ENCODE assay signal across 20 cellular contexts in genomic region chr2:115214050-115214449, GRCh38.
"Had no signal": no experiment of that assay in that cellular context is flagged by ENCODE, and none has a peak within 500 bp of the region (broad histone marks: within the 10 kb centered on the region; RNA-seq: fewer than 3 reads in every experiment).

No MANE protein-coding gene starts in this region.

- H3K4me3 ChIP-seq: heart left ventricle, spleen, tibial artery, upper lobe of left lung, uterus had no signal

- H3K4me1 ChIP-seq: foreskin keratinocyte, heart left ventricle, spleen, tibial artery, upper lobe of left lung, uterus had no signal

- H3K27ac ChIP-seq: foreskin keratinocyte, heart left ventricle, spleen, tibial artery, upper lobe of left lung, uterus had no signal

- H3K9me3 ChIP-seq: tibial artery, upper lobe of left lung, uterus had no signal

- H3K4me3 Mint-ChIP-seq: dendritic cell treated with granulocyte-macrophage colony-stimulating factor and Interleukin-4, amounts not matched to agents 40 ng/mL and 50 ng/mL, for 4 days; mesothelial cell of epicardium; natural killer cell; neural crest cell; stimulated activated memory B cell treated with anti-CD40 and anti-IgM and Interleukin-4, amounts not matched to agents 10 μg/mL and 1 μg/mL and 100 μg/mL, for 72 hours; stimulated activated naive CD8-positive, alpha-beta T cell treated with anti-CD3 and anti-CD28 coated beads, Interleukin-15, Interleukin-2, amounts not matched to agents 100 ng/mL and 50 ng/mL, for 24 hours had no signal

- H3K36me3 ChIP-seq: heart left ventricle, spleen, tibial artery, upper lobe of left lung, uterus had no signal

- DNase-seq: erythroblast; foreskin keratinocyte; heart left ventricle; hippocampal formation; kidney glomerular epithelial cell; natural killer cell; posterior cingulate gyrus; spleen; stimulated activated CD4-positive, alpha-beta T cell treated with anti-CD3 and anti-CD28 coated beads, Interleukin-15, amount 100 ng/mL, for 24 hours; stimulated activated CD4-positive, alpha-beta T cell treated with anti-CD3 and anti-CD28 coated beads, Interleukin-1b, Interleukin-23, amount 100 ng/mL, for 48 hours; stimulated activated CD4-positive, alpha-beta T cell treated with anti-CD3 and anti-CD28 coated beads, Interleukin-4, amount 100 ng/mL, for 24 hours; tibial artery; upper lobe of left lung; uterus had no signal

- H3K27me3 ChIP-seq: foreskin keratinocyte, heart left ventricle, spleen, tibial artery, upper lobe of left lung, uterus had no signal

- ATAC-seq: foreskin keratinocyte; heart left ventricle; natural killer cell; sciatic nerve; stimulated activated memory B cell treated with anti-CD40 and anti-IgM and Interleukin-4, amounts not matched to agents 10 μg/mL and 1 μg/mL and 100 μg/mL, for 72 hours had no signal

- H3K36me3 Mint-ChIP-seq: mesothelial cell of epicardium; natural killer cell; stimulated activated memory B cell treated with anti-CD40 and anti-IgM and Interleukin-4, amounts not matched to agents 10 μg/mL and 1 μg/mL and 100 μg/mL, for 72 hours had no signal

- H3K27me3 Mint-ChIP-seq: dendritic cell treated with granulocyte-macrophage colony-stimulating factor and Interleukin-4, amounts not matched to agents 40 ng/mL and 50 ng/mL, for 4 days; stimulated activated memory B cell treated with anti-CD40 and anti-IgM and Interleukin-4, amounts not matched to agents 10 μg/mL and 1 μg/mL and 100 μg/mL, for 72 hours; stimulated activated naive CD8-positive, alpha-beta T cell treated with anti-CD3 and anti-CD28 coated beads, Interleukin-15, Interleukin-2, amounts not matched to agents 100 ng/mL and 50 ng/mL, for 24 hours had no signal

- H3K27ac Mint-ChIP-seq: dendritic cell treated with granulocyte-macrophage colony-stimulating factor and Interleukin-4, amounts not matched to agents 40 ng/mL and 50 ng/mL, for 4 days; mesothelial cell of epicardium; natural killer cell; stimulated activated memory B cell treated with anti-CD40 and anti-IgM and Interleukin-4, amounts not matched to agents 10 μg/mL and 1 μg/mL and 100 μg/mL, for 72 hours; stimulated activated naive CD8-positive, alpha-beta T cell treated with anti-CD3 and anti-CD28 coated beads, Interleukin-15, Interleukin-2, amounts not matched to agents 100 ng/mL and 50 ng/mL, for 24 hours had no signal

- H3K4me1 Mint-ChIP-seq: mesothelial cell of epicardium; natural killer cell; stimulated activated memory B cell treated with anti-CD40 and anti-IgM and Interleukin-4, amounts not matched to agents 10 μg/mL and 1 μg/mL and 100 μg/mL, for 72 hours had no signal

- H3K9me3 Mint-ChIP-seq: mesothelial cell of epicardium, neural crest cell had no signal
